ENCODE assay signal across 1 cellular context in the genomic region with DNA sequence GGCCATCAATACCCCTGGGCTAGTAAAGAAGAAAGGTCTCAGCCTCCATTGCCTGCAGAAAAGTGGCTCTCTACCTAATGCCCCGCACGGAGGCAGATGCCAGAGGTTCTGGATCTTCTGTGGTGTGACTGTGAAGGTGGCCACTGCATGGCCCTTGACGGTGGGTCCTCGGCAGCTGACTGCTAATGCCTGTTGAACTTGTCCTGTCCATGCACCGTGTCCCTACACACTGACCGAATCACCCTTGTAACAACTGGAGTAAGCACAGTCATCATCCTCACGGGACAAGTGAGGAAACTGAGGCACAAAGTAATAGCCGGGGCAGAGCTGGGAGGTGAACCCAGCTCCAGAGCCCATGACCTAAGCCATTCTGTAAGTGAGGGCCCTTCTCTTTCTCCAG.
TF ChIP-seq lines count a peak whose summit lies in the region.

No MANE protein-coding gene starts in this region.

TF ChIP-seq in GM23338, 12 proteins besides CTCF, POLR2A, EP300 and RAD21:
- TF ChIP-seq, protein P1, sequence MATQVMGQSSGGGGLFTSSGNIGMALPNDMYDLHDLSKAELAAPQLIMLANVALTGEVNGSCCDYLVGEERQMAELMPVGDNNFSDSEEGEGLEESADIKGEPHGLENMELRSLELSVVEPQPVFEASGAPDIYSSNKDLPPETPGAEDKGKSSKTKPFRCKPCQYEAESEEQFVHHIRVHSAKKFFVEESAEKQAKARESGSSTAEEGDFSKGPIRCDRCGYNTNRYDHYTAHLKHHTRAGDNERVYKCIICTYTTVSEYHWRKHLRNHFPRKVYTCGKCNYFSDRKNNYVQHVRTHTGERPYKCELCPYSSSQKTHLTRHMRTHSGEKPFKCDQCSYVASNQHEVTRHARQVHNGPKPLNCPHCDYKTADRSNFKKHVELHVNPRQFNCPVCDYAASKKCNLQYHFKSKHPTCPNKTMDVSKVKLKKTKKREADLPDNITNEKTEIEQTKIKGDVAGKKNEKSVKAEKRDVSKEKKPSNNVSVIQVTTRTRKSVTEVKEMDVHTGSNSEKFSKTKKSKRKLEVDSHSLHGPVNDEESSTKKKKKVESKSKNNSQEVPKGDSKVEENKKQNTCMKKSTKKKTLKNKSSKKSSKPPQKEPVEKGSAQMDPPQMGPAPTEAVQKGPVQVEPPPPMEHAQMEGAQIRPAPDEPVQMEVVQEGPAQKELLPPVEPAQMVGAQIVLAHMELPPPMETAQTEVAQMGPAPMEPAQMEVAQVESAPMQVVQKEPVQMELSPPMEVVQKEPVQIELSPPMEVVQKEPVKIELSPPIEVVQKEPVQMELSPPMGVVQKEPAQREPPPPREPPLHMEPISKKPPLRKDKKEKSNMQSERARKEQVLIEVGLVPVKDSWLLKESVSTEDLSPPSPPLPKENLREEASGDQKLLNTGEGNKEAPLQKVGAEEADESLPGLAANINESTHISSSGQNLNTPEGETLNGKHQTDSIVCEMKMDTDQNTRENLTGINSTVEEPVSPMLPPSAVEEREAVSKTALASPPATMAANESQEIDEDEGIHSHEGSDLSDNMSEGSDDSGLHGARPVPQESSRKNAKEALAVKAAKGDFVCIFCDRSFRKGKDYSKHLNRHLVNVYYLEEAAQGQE (IDR thresholded peaks at IDR 0.05; ENCODE audit: unreplicated experiment) = no peak
- no peak for TF ChIP-seq EZH2phosphoT487 (IDR thresholded peaks at IDR 0.05; ENCODE audit: unreplicated experiment)
- TF ChIP-seq ZNF462 (CRISPR knock-in tag; IDR thresholded peaks at IDR 0.05) = no peak
- no peak for TF ChIP-seq EZH2 (IDR thresholded peaks at IDR 0.05; ENCODE audit: low read depth, unreplicated experiment)
- no peak for TF ChIP-seq STAT1 (IDR thresholded peaks at IDR 0.05; ENCODE audit: unreplicated experiment)
- TF ChIP-seq ZNF331 (CRISPR knock-in tag; IDR thresholded peaks at IDR 0.05; ENCODE audit: low read depth) = no peak
- TF ChIP-seq, protein P2, sequence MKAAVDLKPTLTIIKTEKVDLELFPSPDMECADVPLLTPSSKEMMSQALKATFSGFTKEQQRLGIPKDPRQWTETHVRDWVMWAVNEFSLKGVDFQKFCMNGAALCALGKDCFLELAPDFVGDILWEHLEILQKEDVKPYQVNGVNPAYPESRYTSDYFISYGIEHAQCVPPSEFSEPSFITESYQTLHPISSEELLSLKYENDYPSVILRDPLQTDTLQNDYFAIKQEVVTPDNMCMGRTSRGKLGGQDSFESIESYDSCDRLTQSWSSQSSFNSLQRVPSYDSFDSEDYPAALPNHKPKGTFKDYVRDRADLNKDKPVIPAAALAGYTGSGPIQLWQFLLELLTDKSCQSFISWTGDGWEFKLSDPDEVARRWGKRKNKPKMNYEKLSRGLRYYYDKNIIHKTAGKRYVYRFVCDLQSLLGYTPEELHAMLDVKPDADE (IDR thresholded peaks at IDR 0.05) = no peak
- no peak for TF ChIP-seq POLR2AphosphoS5 (IDR thresholded peaks at IDR 0.05; ENCODE audit: low read depth)
- no peak for TF ChIP-seq JUNB (IDR thresholded peaks at IDR 0.05; ENCODE audit: unreplicated experiment)
